Comparison of ENCODE assay signal across 8 cellular contexts in genomic region chr3:120450261-120450913, GRCh38. TPM values are rescaled to one million over a fixed set of nuclear protein-coding genes. Genes with fewer than 3 reads are reported as not detected.
DNase-seq lines count a peak whose midpoint lies in the region; ATAC-seq and TF ChIP-seq lines count a peak whose summit lies in the region.

No MANE protein-coding gene starts in this region.

- H3K9me3 ChIP-seq in Panc1 (ENCODE audit: control insufficient read depth, insufficient read depth, low read depth, low read length) (no peaks in the 10 kb centered on the region), liver (ENCODE audit: control insufficient read depth in 4 of 4, low read length in 3 of 4) (no peaks in the 10 kb centered on the region)

- TF ChIP-seq CTCF in Panc1 (IDR thresholded peaks at IDR 0.05) (no peak), liver (IDR thresholded peaks at IDR 0.05; ENCODE audit: low read depth, low read length, missing input control) (no peak)

- TF ChIP-seq RAD21 in liver (IDR thresholded peaks at IDR 0.05) = no peak

- H3K4me3 Mint-ChIP-seq in activated naive CD4-positive, alpha-beta T cell treated with anti-CD3 and anti-CD28 coated beads, Interleukin-2, amount 10 ng/mL, durations not matched to agents 7 days and 5 days = peak overlapping the region; percentile 75

- peak overlapping the region; percentile 32 to 72 for H3K9ac ChIP-seq in liver (ENCODE audit: low read depth in 1 of 2, low read length in 2 of 2)

- WGBS in liver = under 1% methylated on average over 66 of the region's 66 CpGs

- POLR2A ChIA-PET in Panc1 (lab: Charles Lee) = no interaction called here

- H3K4me3 ChIP-seq in Panc1 (ENCODE audit: low read depth in 2 of 2, low read length in 2 of 2) (peak overlapping the region; percentile 54 to 59), liver (ENCODE audit: low read depth in 1 of 3, low read length in 3 of 3) (peak overlapping the region; percentile 61 to 82 (median 71))

- H3K36me3 Mint-ChIP-seq in activated naive CD4-positive, alpha-beta T cell treated with anti-CD3 and anti-CD28 coated beads, Interleukin-2, amount 10 ng/mL, durations not matched to agents 7 days and 5 days = no peaks in the 10 kb centered on the region

- no peak overlapping the region for H3K27ac Mint-ChIP-seq in activated naive CD4-positive, alpha-beta T cell treated with anti-CD3 and anti-CD28 coated beads, Interleukin-2, amount 10 ng/mL, durations not matched to agents 7 days and 5 days

- intact Hi-C loops in Panc1 (cut with micrococcal nuclease; ENCODE audit: unreplicated experiment) = no loop called here

- BruUV-seq in Panc1 (replicated peaks; lab: Mats Ljungman, UMichigan) = no TSS peak

- peaks cover 66% of the 10 kb centered on the region for H3K27me3 Mint-ChIP-seq in activated naive CD4-positive, alpha-beta T cell treated with anti-CD3 and anti-CD28 coated beads, Interleukin-2, amount 10 ng/mL, durations not matched to agents 7 days and 5 days

- DNase-seq in activated naive CD4-positive, alpha-beta T cell treated with anti-CD3 and anti-CD28 coated beads, Interleukin-2, amount 10 ng/mL, durations not matched to agents 7 days and 5 days = peak; percentile 27
- no peak for DNase-seq in activated naive CD4-positive, alpha-beta T cell treated with Interleukin-2 at 50 U/mL for 16 hours
- DNase-seq in Panc1 (ENCODE audit: low read depth, low spot score) = no peak
- peak in 11 of 49 donors; percentile 10 to 53 (median 19) for DNase-seq in substantia nigra (lab: John Stamatoyannopoulos, UW)
- DNase-seq in GDM1 (lab: John Stamatoyannopoulos, UW) = no peak

- ATAC-seq in Panc1 = peak; percentile 81
- no peak for ATAC-seq in GM18907 (IDR thresholded peaks at IDR 0.05; ENCODE audit: unreplicated experiment)

- H3K27ac ChIP-seq in Panc1 (ENCODE audit: low read length) (no peak overlapping the region), cingulate gyrus (ENCODE audit: low read depth, low read length) (peak overlapping the region; percentile 52), liver (ENCODE audit: low read depth in 1 of 2, low read length in 2 of 2) (peak overlapping the region; percentile 51 to 66), substantia nigra (ENCODE audit: low read depth, low read length, poor library complexity, severe bottlenecking) (peak overlapping the region; percentile 21)

- H3K4me1 ChIP-seq in Panc1 (ENCODE audit: control insufficient read depth, insufficient read depth, low read length) (0 out of 2 replicates have a peak, but pooled peaks cover 3% of the 10 kb centered on the region), liver (ENCODE audit: control insufficient read depth in 4 of 4, insufficient read depth in 4 of 4, low read length in 3 of 4) (peaks cover 2 to 8% (median 7%) of the 10 kb centered on the region in 4 donors)

- CTCF ChIA-PET in activated naive CD4-positive, alpha-beta T cell treated with anti-CD3 and anti-CD28 coated beads, Interleukin-2, amount 10 ng/mL, durations not matched to agents 7 days and 5 days (lab: Charles Lee) = no interaction called here
- CTCF ChIA-PET in Panc1 (lab: Charles Lee) = no interaction called here

- in situ Hi-C loops in Panc1 (cut with HindIII; ENCODE audit: low pct_unique_long_range_greater_than_20kb, low sequenced_read_pairs) = no loop called here

- H3K36me3 ChIP-seq in Panc1 (ENCODE audit: control insufficient read depth, insufficient read depth, low read length) (no peaks in the 10 kb centered on the region), liver (ENCODE audit: control insufficient read depth in 4 of 4, insufficient read depth in 3 of 4, low read depth in 1 of 4, low read length in 3 of 4) (no peaks in the 10 kb centered on the region)

- H3K4me1 Mint-ChIP-seq in activated naive CD4-positive, alpha-beta T cell treated with anti-CD3 and anti-CD28 coated beads, Interleukin-2, amount 10 ng/mL, durations not matched to agents 7 days and 5 days = peaks cover 14% of the 10 kb centered on the region

- no peaks in the 10 kb centered on the region for H3K9me3 Mint-ChIP-seq in activated naive CD4-positive, alpha-beta T cell treated with anti-CD3 and anti-CD28 coated beads, Interleukin-2, amount 10 ng/mL, durations not matched to agents 7 days and 5 days

- H3K27me3 ChIP-seq in Panc1 (ENCODE audit: control insufficient read depth, insufficient read depth, low read length) (peaks cover 20% of the 10 kb centered on the region), liver (ENCODE audit: control insufficient read depth in 4 of 4, insufficient read depth in 4 of 4, low read length in 3 of 4) (no peaks in the 10 kb centered on the region)

TF ChIP-seq in liver, 16 proteins besides CTCF, POLR2A, EP300 and RAD21:
- TF ChIP-seq ZBTB33 (IDR thresholded peaks at IDR 0.05) (no peak), SP1 (IDR thresholded peaks at IDR 0.05) (no peak), MAX (IDR thresholded peaks at IDR 0.05) (no peak), FOXA2 (IDR thresholded peaks at IDR 0.05) (no peak), NR2F2 (IDR thresholded peaks at IDR 0.05) (no peak), HNF4A (conservative IDR thresholded peaks at IDR 0.05) (no peak), TAF1 (conservative IDR thresholded peaks at IDR 0.05) (no peak), RXRA (IDR thresholded peaks at IDR 0.05) (no peak), REST (IDR thresholded peaks at IDR 0.05) (no peak), JUND (IDR thresholded peaks at IDR 0.05) (no peak), GABPA (IDR thresholded peaks at IDR 0.05 in 1 of 2, conservative IDR thresholded peaks at IDR 0.05 in 1 of 2) (no peak), ATF3 (IDR thresholded peaks at IDR 0.05) (no peak), YY1 (IDR thresholded peaks at IDR 0.05) (no peak), EGR1 (IDR thresholded peaks at IDR 0.05; ENCODE audit: low read depth in 2 of 2) (no peak), HNF4G (IDR thresholded peaks at IDR 0.05) (no peak), FOXA1 (IDR thresholded peaks at IDR 0.05) (no peak)
TF ChIP-seq in liver: peak in this region for 0.

RNA-seq across cellular contexts. Expression of gene FSTL1, which starts 0.4 kb away (rescaled TPM):
- total RNA-seq in Panc1 (2021; ENCODE audit: unreplicated experiment) (9.2 TPM), liver (10 to 100 TPM; 20.8 to 67.5 TPM)
- 7.3 TPM for polyA plus RNA-seq in Panc1 (2012; ENCODE audit: insufficient read length)
- 10 to 100 TPM in 1 of 2 donors, 1 to 10 TPM in 1; 9.6 to 28.4 TPM for polyA plus RNA-seq in liver
